In the genomic region with DNA sequence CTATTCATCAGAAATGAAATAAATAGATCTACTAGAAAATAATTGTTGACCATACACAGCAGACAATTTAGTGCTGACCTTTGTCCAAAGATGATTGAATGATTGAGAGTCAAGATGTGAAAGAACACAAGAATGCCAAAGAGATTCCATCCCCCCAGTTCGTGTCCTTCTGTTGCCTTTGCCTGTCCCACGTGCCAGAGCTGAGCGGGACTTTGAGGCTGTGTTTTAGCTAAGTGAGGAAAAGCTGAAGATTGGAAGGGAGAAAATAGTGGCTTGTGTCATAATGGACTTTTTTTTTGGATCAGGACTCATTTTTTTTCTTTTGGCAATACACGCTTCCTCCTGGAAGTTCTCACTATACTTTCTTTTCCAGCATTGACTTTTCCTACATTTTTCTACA, we compare ENCODE assay signal across 1 cellular context.
A peak's percentile ranks its signal among the peaks of the same experiment; 100 is the strongest.
TF ChIP-seq lines count a peak whose summit lies in the region.

No MANE protein-coding gene starts in this region.

TF ChIP-seq in H1, 55 proteins besides CTCF, POLR2A, EP300 and RAD21 (continued from another document):
- TF ChIP-seq, protein P1, sequence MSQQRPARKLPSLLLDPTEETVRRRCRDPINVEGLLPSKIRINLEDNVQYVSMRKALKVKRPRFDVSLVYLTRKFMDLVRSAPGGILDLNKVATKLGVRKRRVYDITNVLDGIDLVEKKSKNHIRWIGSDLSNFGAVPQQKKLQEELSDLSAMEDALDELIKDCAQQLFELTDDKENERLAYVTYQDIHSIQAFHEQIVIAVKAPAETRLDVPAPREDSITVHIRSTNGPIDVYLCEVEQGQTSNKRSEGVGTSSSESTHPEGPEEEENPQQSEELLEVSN (IDR thresholded peaks at IDR 0.05): peak; percentile 69
- TF ChIP-seq HDAC6 (IDR thresholded peaks at IDR 0.05; ENCODE audit: low read depth, low read length): no peak
- TF ChIP-seq POLR2AphosphoS5 (IDR thresholded peaks at IDR 0.05; ENCODE audit: low read depth, low read length): no peak
- TF ChIP-seq, protein P2, sequence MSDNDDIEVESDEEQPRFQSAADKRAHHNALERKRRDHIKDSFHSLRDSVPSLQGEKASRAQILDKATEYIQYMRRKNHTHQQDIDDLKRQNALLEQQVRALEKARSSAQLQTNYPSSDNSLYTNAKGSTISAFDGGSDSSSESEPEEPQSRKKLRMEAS (IDR thresholded peaks at IDR 0.05): peak; percentile 39; the same call in 1 of the 2 replicates
- no peak for TF ChIP-seq TEAD4 (IDR thresholded peaks at IDR 0.05; ENCODE audit: low read depth, low read length)
